8 cellular contexts compared by ENCODE assay signal in the genomic region with DNA sequence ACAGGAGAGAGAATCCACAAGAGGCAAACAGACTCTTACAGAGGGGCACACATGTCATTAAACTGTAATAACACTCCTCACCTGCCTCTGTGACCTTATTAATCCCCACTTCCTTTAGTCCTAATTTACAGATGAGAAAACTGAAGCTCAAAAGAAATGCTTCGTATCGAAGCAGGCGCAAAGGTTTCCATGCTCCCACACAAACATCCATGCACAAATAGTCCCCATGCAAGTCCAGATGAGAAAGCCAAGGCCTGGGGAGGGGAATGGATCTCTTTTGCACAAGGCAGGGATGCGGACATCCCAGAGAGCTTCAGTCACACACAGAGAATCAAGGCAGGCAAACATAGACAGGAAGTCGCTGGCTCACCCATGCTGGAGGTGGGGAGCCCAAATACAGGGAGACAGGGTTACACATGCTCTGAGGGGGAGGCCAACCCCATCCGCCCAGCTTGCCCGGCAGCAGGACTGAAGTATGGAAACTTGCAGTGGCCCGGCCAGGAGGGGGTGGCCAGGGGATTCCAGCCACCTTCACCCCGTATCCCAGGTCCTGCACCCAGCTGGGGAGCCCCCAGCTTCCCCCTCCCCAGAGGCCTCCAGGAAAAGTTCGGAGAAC. TPM values are rescaled to one million over a fixed set of nuclear protein-coding genes. Genes with fewer than 3 reads are reported as not detected.
DNase-seq lines count a peak whose midpoint lies in the region; ATAC-seq and TF ChIP-seq lines count a peak whose summit lies in the region.

No MANE protein-coding gene starts in this region.

- 31 to 38% methylated on average over 10 of the region's 10 CpGs for WGBS in GM23248 (ENCODE audit: low coverage in 1 of 2, low lambda C conversion rate in 2 of 2, missing lambda C conversion rate in 2 of 2), 2 experiments
- WGBS in mesenchymal stem cell, result 38% methylated on average over 10 of the region's 10 CpGs

- H3K79me2 ChIP-seq in ACC112 (ENCODE audit: control insufficient read depth, insufficient read depth, low read length, unreplicated experiment), result no peaks in the 10 kb centered on the region
- no peaks in the 10 kb centered on the region for H3K79me2 ChIP-seq in GM23248 (ENCODE audit: insufficient read depth)

- H3K14ac ChIP-seq in mesenchymal stem cell (ENCODE audit: low read length in 2 of 2), result peak overlapping the region in 1 of 2 experiments; percentile 35

- H2AK5ac ChIP-seq in mesenchymal stem cell (ENCODE audit: low read length, severe bottlenecking), result no peak overlapping the region

- H3K9me3 ChIP-seq in GM23248 (ENCODE audit: low read depth), result no peaks in the 10 kb centered on the region
- H3K9me3 ChIP-seq in mesenchymal stem cell (ENCODE audit: control insufficient read depth, low read length), result no peaks in the 10 kb centered on the region

- H3K79me1 ChIP-seq in mesenchymal stem cell (replicated peaks; ENCODE audit: low read length, poor library complexity, severe bottlenecking), result no peaks in the 10 kb centered on the region

- H3K36me3 ChIP-seq in ACC112 (ENCODE audit: insufficient read depth, low read length) (no peaks in the 10 kb centered on the region), GM23248 (ENCODE audit: low read depth) (no peaks in the 10 kb centered on the region), mesenchymal stem cell (ENCODE audit: control insufficient read depth in 1 of 2, insufficient read depth in 2 of 2, low read depth in 1 of 2, low read length in 2 of 2) (peaks cover 0 to 12% of the 10 kb centered on the region in 2 experiments)

- peaks cover 11% of the 10 kb centered on the region for H3K4me1 ChIP-seq in ACC112 (ENCODE audit: control insufficient read depth, insufficient read depth, low read length, unreplicated experiment)
- H3K4me1 ChIP-seq in GM23248 (ENCODE audit: insufficient read depth), result no peaks in the 10 kb centered on the region
- peaks cover 19% of the 10 kb centered on the region for H3K4me1 ChIP-seq in mesenchymal stem cell (ENCODE audit: control insufficient read depth, insufficient read depth, low read depth, low read length)

- H3K27me3 ChIP-seq in ACC112 (ENCODE audit: insufficient read depth, low read length) (no peaks in the 10 kb centered on the region), GM23248 (replicated peaks; ENCODE audit: insufficient read depth) (peaks cover 12% of the 10 kb centered on the region), mesenchymal stem cell (ENCODE audit: control insufficient read depth in 1 of 2, insufficient read depth in 1 of 2, low read length in 2 of 2) (peaks cover 14 to 67% of the 10 kb centered on the region in 2 experiments)

- peak overlapping the region; percentile 37 for H2BK15ac ChIP-seq in mesenchymal stem cell (ENCODE audit: low read depth, poor library complexity, severe bottlenecking)

- H4K20me1 ChIP-seq in GM23248 (ENCODE audit: insufficient read depth), result no peaks in the 10 kb centered on the region

- TF ChIP-seq CTCF in astrocyte of the cerebellum (IDR thresholded peaks at IDR 0.05; ENCODE audit: low read depth, low read length, missing control alignments), result no peak

- no peak overlapping the region for H3K23ac ChIP-seq in mesenchymal stem cell (ENCODE audit: low read length in 2 of 2)

- H3K18ac ChIP-seq in mesenchymal stem cell (ENCODE audit: low read depth in 1 of 2, low read length in 2 of 2), result peak overlapping the region; percentile 28 to 81

- H2AFZ ChIP-seq in ACC112 (ENCODE audit: low read length, unreplicated experiment) (no peak overlapping the region), GM23248 (peak overlapping the region; percentile 78), mesenchymal stem cell (ENCODE audit: low read depth, low read length) (peak overlapping the region; percentile 73)

- in situ Hi-C loops in GM23248 (cut with MboI) (no loop called here), astrocyte of the cerebellum (cut with HindIII; ENCODE audit: low sequenced_read_pairs) (no loop called here)

- H3K9me2 ChIP-seq in GM23248 (ENCODE audit: insufficient read depth), result no peaks in the 10 kb centered on the region

- 0 out of 2 replicates have a peak, but pooled peaks cover 3% of the 10 kb centered on the region for H3F3A ChIP-seq in GM23248 (ENCODE audit: insufficient read depth)

- ATAC-seq in GM21526 (IDR thresholded peaks at IDR 0.05; ENCODE audit: low FRiP score, unreplicated experiment), result no peak

- no peak overlapping the region for H2BK5ac ChIP-seq in mesenchymal stem cell (ENCODE audit: low read depth, low read length, poor library complexity, severe bottlenecking)

- H3K4me3 ChIP-seq in ACC112 (ENCODE audit: low read depth, low read length) (peak overlapping the region; percentile 78), GM23248 (peak overlapping the region; percentile 65), astrocyte of the cerebellum (ENCODE audit: low read depth, low read length) (peak overlapping the region; percentile 12), mesenchymal stem cell (ENCODE audit: insufficient read depth in 1 of 2, low read depth in 1 of 2, low read length in 2 of 2) (peak overlapping the region; percentile 64 to 73)

- no peak overlapping the region for H4K91ac ChIP-seq in mesenchymal stem cell (ENCODE audit: low read length)

- H3K4me2 ChIP-seq in GM23248 (ENCODE audit: unreplicated experiment) (peak overlapping the region; percentile 65), mesenchymal stem cell (ENCODE audit: low read length, poor library complexity, severe bottlenecking) (peak overlapping the region; percentile 94)

- H3K4ac ChIP-seq in mesenchymal stem cell (ENCODE audit: low read depth in 1 of 2, low read length in 2 of 2), result peak overlapping the region in 1 of 2 experiments; percentile 54

- DNase-seq in GM23248 (peak; percentile 48), astrocyte of the cerebellum (ENCODE audit: low read depth) (no peak), mesenchymal stem cell (peak; percentile 48), NCI-H2081 treated with DMSO at 0.1 percent for 48 hours (lab: John Stamatoyannopoulos, UW) (no peak), ureter (ENCODE audit: low spot score) (no peak), islet precursor cell (no peak)

- peak overlapping the region; percentile 53; the same call in 1 of the 2 replicates for H3K9ac ChIP-seq in GM23248
- no peak overlapping the region for H3K9ac ChIP-seq in mesenchymal stem cell (ENCODE audit: low read length)

- H2BK120ac ChIP-seq in mesenchymal stem cell (ENCODE audit: low read depth, low read length), result no peak overlapping the region

- H3K27ac ChIP-seq in ACC112 (ENCODE audit: low read depth, low read length) (no peak overlapping the region), GM23248 (no peak overlapping the region), mesenchymal stem cell (ENCODE audit: low read length, poor library complexity, severe bottlenecking) (no peak overlapping the region)

- peak overlapping the region; percentile 93 for H4K8ac ChIP-seq in mesenchymal stem cell (ENCODE audit: low read length)

- peak overlapping the region in 1 of 2 experiments; percentile 37 for H2BK12ac ChIP-seq in mesenchymal stem cell (ENCODE audit: low read length in 2 of 2)

RNA-seq across cellular contexts. Expression of a gene that starts 0.5 kb away (rescaled TPM):
- 1.8 and 3.3 TPM in 2 replicates for total RNA-seq in GM23248 (2014; rRNA removed; shearing (Covaris generic))
- 1.2 and 1.6 TPM in 2 replicates for polyA plus RNA-seq in GM23248 (2016; fragmentation: Nextera tagmentation; extraction: Ambion mirVana)
- 5.2 TPM for polyA plus RNA-seq in mesenchymal stem cell (2013, experiment 1 of 2)
- 5.2 TPM for polyA plus RNA-seq in mesenchymal stem cell (2013, experiment 2 of 2)
- total RNA-seq in ureter, result 4.6 TPM

RNA-seq across cellular contexts. Expression of a gene that starts 13.6 kb away (rescaled TPM):
- 93.2 and 99.5 TPM in 2 replicates for total RNA-seq in GM23248 (2014; rRNA removed; shearing (Covaris generic))
- polyA plus RNA-seq in GM23248 (2016; fragmentation: Nextera tagmentation; extraction: Ambion mirVana), result 74.4 and 81.5 TPM in 2 replicates
- 40.1 TPM for polyA plus RNA-seq in mesenchymal stem cell (2013, experiment 1 of 2)
- polyA plus RNA-seq in mesenchymal stem cell (2013, experiment 2 of 2), result 37.6 TPM
- 52.6 TPM for total RNA-seq in ureter

RNA-seq across cellular contexts. Expression of a gene that starts 26.9 kb away (rescaled TPM):
- total RNA-seq in GM23248 (2014; rRNA removed; shearing (Covaris generic)), result 12.4 and 18.0 TPM in 2 replicates
- polyA plus RNA-seq in GM23248 (2016; fragmentation: Nextera tagmentation; extraction: Ambion mirVana), result 6.2 and 6.3 TPM in 2 replicates
- 15.9 TPM for polyA plus RNA-seq in mesenchymal stem cell (2013, experiment 1 of 2)
- 16.0 TPM for polyA plus RNA-seq in mesenchymal stem cell (2013, experiment 2 of 2)
- 36.7 TPM for total RNA-seq in ureter

RNA-seq across cellular contexts. Expression of a gene that starts 49.0 kb away (rescaled TPM):
- 10.5 and 11.3 TPM in 2 replicates for total RNA-seq in GM23248 (2014; rRNA removed; shearing (Covaris generic))
- 14.9 and 15.1 TPM in 2 replicates for polyA plus RNA-seq in GM23248 (2016; fragmentation: Nextera tagmentation; extraction: Ambion mirVana)
- polyA plus RNA-seq in mesenchymal stem cell (2013, experiment 1 of 2), result 12.8 TPM
- polyA plus RNA-seq in mesenchymal stem cell (2013, experiment 2 of 2), result 12.4 TPM
- 32.5 TPM for total RNA-seq in ureter

RNA-seq across cellular contexts. Expression of a gene that starts 52.0 kb away (rescaled TPM):
- total RNA-seq in GM23248 (2014; rRNA removed; shearing (Covaris generic)), result 7.8 and 8.5 TPM in 2 replicates
- polyA plus RNA-seq in GM23248 (2016; fragmentation: Nextera tagmentation; extraction: Ambion mirVana), result 10.7 and 11.7 TPM in 2 replicates
- polyA plus RNA-seq in mesenchymal stem cell (2013, experiment 1 of 2), result 6.9 TPM
- 6.6 TPM for polyA plus RNA-seq in mesenchymal stem cell (2013, experiment 2 of 2)
- 5.4 TPM for total RNA-seq in ureter

Comparison
In these comparisons a context has a peak if more than half of its experiments do, and no peak if none do; other contexts are left out.
1. H3K4me3 ChIP-seq: peak in every context shown above with its lines; median percentile 78 in ACC112; 68 in mesenchymal stem cell; 65 in GM23248; 12 in astrocyte of the cerebellum.
2. DNase-seq: peak in GM23248 (single experiment) and mesenchymal stem cell (single experiment); none in astrocyte of the cerebellum (single experiment), NCI-H2081 treated with DMSO at 0.1 percent for 48 hours (single experiment), ureter (single experiment) and islet precursor cell (single experiment).